8 cellular contexts compared by ENCODE assay signal in genomic region chr6:31794866-31795615, GRCh38. TPM values are rescaled to one million over a fixed set of nuclear protein-coding genes. Genes with fewer than 3 reads are reported as not detected.
A peak's percentile ranks its signal among the peaks of the same experiment; 100 is the strongest.
DNase-seq lines count a peak whose midpoint lies in the region; ATAC-seq and TF ChIP-seq lines count a peak whose summit lies in the region.

No MANE protein-coding gene starts in this region.

- WGBS in hepatocyte (ENCODE audit: low lambda C conversion rate, missing lambda C conversion rate): under 1% methylated on average over 37 of the region's 44 CpGs

- H3K36me3 ChIP-seq in hepatocyte (replicated peaks; ENCODE audit: insufficient read depth, low read depth) (no peaks in the 10 kb centered on the region), skeletal muscle satellite cell (ENCODE audit: insufficient read depth, low read length) (peaks cover 24% of the 10 kb centered on the region)

- H3K4me2 ChIP-seq in hepatocyte (peak overlapping the region; percentile 96), skeletal muscle satellite cell (ENCODE audit: low read length) (peak overlapping the region; percentile 84)

- no peaks in the 10 kb centered on the region for H3K9me2 ChIP-seq in hepatocyte (replicated peaks; ENCODE audit: insufficient read depth)

- H2AFZ ChIP-seq in hepatocyte: peak overlapping the region; percentile 57

- TF ChIP-seq CTCF in HL-60 (IDR thresholded peaks at IDR 0.05; ENCODE audit: insufficient read depth, low read length) (no peak), hepatocyte (IDR thresholded peaks at IDR 0.05; ENCODE audit: poor library complexity) (no peak)

- H3K4me1 ChIP-seq in hepatocyte (ENCODE audit: insufficient read depth) (peaks cover 11% of the 10 kb centered on the region), skeletal muscle satellite cell (ENCODE audit: control insufficient read depth, insufficient read depth, low read length) (peaks cover 23% of the 10 kb centered on the region)

- peak overlapping the region; percentile 91 for H3K27ac ChIP-seq in HL-60 (replicated peaks)
- peak overlapping the region; percentile 93 for H3K27ac ChIP-seq in hepatocyte

- no peak for DNase-seq in activated naive CD4-positive, alpha-beta T cell treated with anti-CD3 and anti-CD28 coated beads for 36 hours
- no peak for DNase-seq in activated naive CD4-positive, alpha-beta T cell (lab: John Stamatoyannopoulos, UW)
- DNase-seq in HL-60 (ENCODE audit: low read depth in 1 of 2, low spot score in 1 of 2) (peak in 1 of 2 experiments; percentile 67), hepatocyte (ENCODE audit: low spot score) (no peak), DMS79 treated with DMSO at 0.1 percent for 48 hours (lab: John Stamatoyannopoulos, UW) (no peak)
- no peak for DNase-seq in activated naive CD4-positive, alpha-beta T cell treated with anti-CD3 and anti-CD28 coated beads, Interleukin-2, amount 50 U/mL, for 72 hours (ENCODE audit: low spot score in 2 of 2)

- H3K4me3 ChIP-seq in HL-60 (replicated peaks; ENCODE audit: insufficient read depth, low read length) (peak overlapping the region; percentile 85), hepatocyte (peak overlapping the region; percentile 80), skeletal muscle satellite cell (ENCODE audit: low read length) (peak overlapping the region; percentile 85)

- peaks cover 45% of the 10 kb centered on the region for H3K4me1 Mint-ChIP-seq in activated naive CD4-positive, alpha-beta T cell treated with anti-CD3 and anti-CD28 coated beads for 36 hours (ENCODE audit: low read depth)

- CTCF ChIA-PET in activated naive CD4-positive, alpha-beta T cell treated with anti-CD3 and anti-CD28 coated beads for 36 hours (lab: Charles Lee): interaction anchor here (1.2 kb wide), 1 partner anchor 32 kb away, joined by 3 read pairs; the partner anchor contains the start of gene HSPA1B

- H3K4me3 Mint-ChIP-seq in activated naive CD4-positive, alpha-beta T cell treated with anti-CD3 and anti-CD28 coated beads for 36 hours: peak overlapping the region; percentile 99

- H3K27me3 Mint-ChIP-seq in activated naive CD4-positive, alpha-beta T cell treated with anti-CD3 and anti-CD28 coated beads for 36 hours (ENCODE audit: low read depth): no peaks in the 10 kb centered on the region

- H3K9me3 ChIP-seq in hepatocyte (ENCODE audit: low read depth) (no peaks in the 10 kb centered on the region), skeletal muscle satellite cell (replicated peaks; ENCODE audit: low read length) (no peaks in the 10 kb centered on the region)

- peaks cover 33% of the 10 kb centered on the region for H3K79me2 ChIP-seq in hepatocyte

- H3K9me3 Mint-ChIP-seq in activated naive CD4-positive, alpha-beta T cell treated with anti-CD3 and anti-CD28 coated beads for 36 hours: no peaks in the 10 kb centered on the region
- no peaks in the 10 kb centered on the region for H3K9me3 Mint-ChIP-seq in activated naive CD4-positive, alpha-beta T cell treated with anti-CD3 and anti-CD28 coated beads, Interleukin-2, amount 50 U/mL, for 72 hours

- peak overlapping the region; percentile 95 for H3K9ac ChIP-seq in skeletal muscle satellite cell (ENCODE audit: low read depth, low read length)

- H3K27ac Mint-ChIP-seq in activated naive CD4-positive, alpha-beta T cell treated with anti-CD3 and anti-CD28 coated beads for 36 hours: peak overlapping the region; percentile 96
- peak overlapping the region; percentile 91 to 100 for H3K27ac Mint-ChIP-seq in activated naive CD4-positive, alpha-beta T cell treated with anti-CD3 and anti-CD28 coated beads, Interleukin-2, amount 50 U/mL, for 72 hours

- no peaks in the 10 kb centered on the region for H4K20me1 ChIP-seq in hepatocyte (ENCODE audit: insufficient read depth, poor library complexity, severe bottlenecking)

- no peaks in the 10 kb centered on the region for H3K27me3 ChIP-seq in HL-60 (ENCODE audit: insufficient read depth, poor library complexity, severe bottlenecking)
- H3K27me3 ChIP-seq in hepatocyte: no peaks in the 10 kb centered on the region
- no peaks in the 10 kb centered on the region for H3K27me3 ChIP-seq in skeletal muscle satellite cell (ENCODE audit: control insufficient read depth, insufficient read depth, low read length)

- ATAC-seq in activated naive CD4-positive, alpha-beta T cell treated with anti-CD3 and anti-CD28 coated beads, Interleukin-2, amount 50 U/mL, for 72 hours: peak in 1 of 2 donors; percentile 1
- ATAC-seq in HG02970 (IDR thresholded peaks at IDR 0.05; ENCODE audit: low FRiP score, unreplicated experiment): no peak

- peaks cover 25% of the 10 kb centered on the region for H3K36me3 Mint-ChIP-seq in activated naive CD4-positive, alpha-beta T cell treated with anti-CD3 and anti-CD28 coated beads for 36 hours (ENCODE audit: low read depth)
- peaks cover 5 to 12% of the 10 kb centered on the region in 2 donors for H3K36me3 Mint-ChIP-seq in activated naive CD4-positive, alpha-beta T cell treated with anti-CD3 and anti-CD28 coated beads, Interleukin-2, amount 50 U/mL, for 72 hours

- intact Hi-C loops in activated naive CD4-positive, alpha-beta T cell treated with anti-CD3 and anti-CD28 coated beads for 36 hours (cut with micrococcal nuclease): loop anchor here (1.0 to 2.0 kb wide), 6 partner anchors 11 to 92 kb away; partner anchors contain the start of genes ABHD16A, DDAH2, LSM2 and NEU1

RNA-seq across cellular contexts. Expression of gene VARS1, which starts 0.5 kb away (rescaled TPM):
- 100 to 1,000 TPM; 157 to 161 TPM for total RNA-seq in activated naive CD4-positive, alpha-beta T cell treated with anti-CD3 and anti-CD28 coated beads for 36 hours
- 100 to 1,000 TPM in 1 of 2 donors, 10 to 100 TPM in 1; 57.7 to 127 TPM for total RNA-seq in activated naive CD4-positive, alpha-beta T cell treated with anti-CD3 and anti-CD28 coated beads, Interleukin-2, amount 50 U/mL, for 72 hours
- total RNA-seq in hepatocyte: 23.3 and 36.6 TPM in 2 replicates
- 51.0 and 59.6 TPM in 2 replicates for polyA plus RNA-seq in hepatocyte
- 94.8 and 116 TPM in 2 replicates for total RNA-seq in skeletal muscle satellite cell (2012; rRNA removed)

RNA-seq across cellular contexts. Expression of gene LSM2, which starts 11.7 kb away (rescaled TPM):
- 100 to 1,000 TPM; 172 to 174 TPM for total RNA-seq in activated naive CD4-positive, alpha-beta T cell treated with anti-CD3 and anti-CD28 coated beads for 36 hours
- total RNA-seq in activated naive CD4-positive, alpha-beta T cell treated with anti-CD3 and anti-CD28 coated beads, Interleukin-2, amount 50 U/mL, for 72 hours: 100 to 1,000 TPM; 150 to 173 TPM
- total RNA-seq in hepatocyte: 42.9 and 51.9 TPM in 2 replicates
- 48.7 and 57.9 TPM in 2 replicates for polyA plus RNA-seq in hepatocyte
- 46.1 and 49.7 TPM in 2 replicates for total RNA-seq in skeletal muscle satellite cell (2012; rRNA removed)

RNA-seq across cellular contexts. Expression of gene VWA7, which starts 17.9 kb away (rescaled TPM):
- total RNA-seq in activated naive CD4-positive, alpha-beta T cell treated with anti-CD3 and anti-CD28 coated beads for 36 hours: under 1 TPM; 0.69 to 0.89 TPM
- 1 to 10 TPM in 1 of 2 donors, under 1 TPM in 1; 0.68 to 2.6 TPM for total RNA-seq in activated naive CD4-positive, alpha-beta T cell treated with anti-CD3 and anti-CD28 coated beads, Interleukin-2, amount 50 U/mL, for 72 hours
- 1.5 and 3.4 TPM in 2 replicates for total RNA-seq in hepatocyte
- polyA plus RNA-seq in hepatocyte: 2.8 and 5.2 TPM in 2 replicates
- 0.22 and 0.25 TPM in 2 replicates for total RNA-seq in skeletal muscle satellite cell (2012; rRNA removed)

RNA-seq across cellular contexts. Expression of gene HSPA1L, which starts 20.0 kb away (rescaled TPM):
- total RNA-seq in activated naive CD4-positive, alpha-beta T cell treated with anti-CD3 and anti-CD28 coated beads for 36 hours: under 1 TPM; 0.86 to 0.95 TPM
- 1 to 10 TPM; 2.3 to 2.8 TPM for total RNA-seq in activated naive CD4-positive, alpha-beta T cell treated with anti-CD3 and anti-CD28 coated beads, Interleukin-2, amount 50 U/mL, for 72 hours
- total RNA-seq in hepatocyte: 1.4 and 2.2 TPM in 2 replicates
- 1.0 and 2.7 TPM in 2 replicates for polyA plus RNA-seq in hepatocyte
- 0.44 and 0.76 TPM in 2 replicates for total RNA-seq in skeletal muscle satellite cell (2012; rRNA removed)

RNA-seq across cellular contexts. Expression of gene HSPA1A, which starts 20.3 kb away (rescaled TPM):
- 10 to 100 TPM; 19.8 to 23.1 TPM for total RNA-seq in activated naive CD4-positive, alpha-beta T cell treated with anti-CD3 and anti-CD28 coated beads for 36 hours
- 10 to 100 TPM; 55.1 to 79.8 TPM for total RNA-seq in activated naive CD4-positive, alpha-beta T cell treated with anti-CD3 and anti-CD28 coated beads, Interleukin-2, amount 50 U/mL, for 72 hours
- 83.3 and 84.3 TPM in 2 replicates for total RNA-seq in hepatocyte
- 50.0 and 82.2 TPM in 2 replicates for polyA plus RNA-seq in hepatocyte
- 42.2 and 44.6 TPM in 2 replicates for total RNA-seq in skeletal muscle satellite cell (2012; rRNA removed)
